Comparison of ENCODE assay signal across 11 cellular contexts in genomic region chr6:53524455-53524815, GRCh38. TPM values are rescaled to one million over a fixed set of nuclear protein-coding genes. Genes with fewer than 3 reads are reported as not detected.
DNase-seq lines count a peak whose midpoint lies in the region; ATAC-seq and TF ChIP-seq lines count a peak whose summit lies in the region.
"Had no signal": no experiment of that assay in that cellular context is flagged by ENCODE, and none has a peak within 500 bp of the region (broad histone marks: within the 10 kb centered on the region; RNA-seq: fewer than 3 reads in every experiment).

No MANE protein-coding gene starts in this region.

- peak; percentile 86 for ATAC-seq in IMR-90 (ENCODE audit: low read depth)
- ATAC-seq in left lung = peak; percentile 47
- ATAC-seq: activated CD8-positive, alpha-beta memory T cell treated with anti-CD3 and anti-CD28 coated beads, Interleukin-2, amount 10 ng/mL, durations not matched to agents 7 days and 5 days had no signal

- H4K8ac ChIP-seq in IMR-90 (ENCODE audit: low read depth in 2 of 2, low read length in 2 of 2) = peak overlapping the region; percentile 22 to 73; a peak in 1 of 4 replicates

- H3K4ac ChIP-seq in IMR-90 (ENCODE audit: low read depth, low read length) = peak overlapping the region; percentile 86; the same call in 1 of the 2 replicates

- H3K4me2 ChIP-seq in IMR-90 (ENCODE audit: low read depth, low read length) = peak overlapping the region; percentile 64

- H3K27ac ChIP-seq in IMR-90 (ENCODE audit: insufficient read depth, low read length) (peak overlapping the region; percentile 83), left lung (no peak overlapping the region), ascending aorta (no peak overlapping the region), caudate nucleus (ENCODE audit: low read depth, low read length) (no peak overlapping the region)
- H3K27ac ChIP-seq: upper lobe of left lung had no signal

- H2BK120ac ChIP-seq in IMR-90 (ENCODE audit: low read depth, low read length) = 0 out of 2 replicates have a peak overlapping the region, but pooled peaks have one; percentile 83

- in situ Hi-C loops in IMR-90 (cut with MboI; ENCODE audit: low sequenced_read_pairs) = no loop called here

- peaks cover 15% of the 10 kb centered on the region for H3K4me1 ChIP-seq in IMR-90 (ENCODE audit: control insufficient read depth, insufficient read depth, low read length)
- H3K4me1 ChIP-seq in left lung = peaks cover 0 to 8% of the 10 kb centered on the region in 2 donors
- no peaks in the 10 kb centered on the region for H3K4me1 ChIP-seq in ascending aorta
- H3K4me1 ChIP-seq: BE2C, upper lobe of left lung had no signal

- no peak overlapping the region for H3K56ac ChIP-seq in IMR-90 (ENCODE audit: extremely low read depth, insufficient read depth, low read length)

- H3K36me3 ChIP-seq in IMR-90 (ENCODE audit: control insufficient read depth, insufficient read depth, low read length) = peaks cover 7% of the 10 kb centered on the region
- peaks cover 0 to 3% of the 10 kb centered on the region in 2 donors for H3K36me3 ChIP-seq in left lung
- peaks cover 5 to 7% of the 10 kb centered on the region in 2 donors for H3K36me3 ChIP-seq in ascending aorta

- no peak for TF ChIP-seq POLR2A in IMR-90 (IDR thresholded peaks at IDR 0.05; ENCODE audit: low read depth, low read length)

- intact Hi-C loops in IMR-90 (cut with micrococcal nuclease) (no loop called here), left lung (cut with DNase I) (no loop called here), ascending aorta (cut with DNase I) (no loop called here)

- dilution Hi-C loops in IMR-90 (cut with HindIII; ENCODE audit: low sequenced_read_pairs, unreplicated experiment) = no loop called here

- no peak overlapping the region for H4K5ac ChIP-seq in IMR-90 (ENCODE audit: low read depth, low read length)

- no peaks in the 10 kb centered on the region for H3K9me3 ChIP-seq in IMR-90 (ENCODE audit: control insufficient read depth, insufficient read depth, low read length)
- H3K9me3 ChIP-seq in left lung = no peaks in the 10 kb centered on the region
- H3K9me3 ChIP-seq in ascending aorta = no peaks in the 10 kb centered on the region
- H3K9me3 ChIP-seq: BE2C, upper lobe of left lung had no signal

- no peak overlapping the region for H2BK15ac ChIP-seq in IMR-90 (ENCODE audit: low read depth, low read length)

- H3K18ac ChIP-seq in IMR-90 (ENCODE audit: low read depth, low read length) = 0 out of 2 replicates have a peak overlapping the region, but pooled peaks have one; percentile 69

- TF ChIP-seq CTCF in IMR-90 (conservative IDR thresholded peaks at IDR 0.05; ENCODE audit: low read depth, low read length) (no peak), choroid plexus epithelial cell (conservative IDR thresholded peaks at IDR 0.05; ENCODE audit: low read depth, low read length) (no peak), left lung (IDR thresholded peaks at IDR 0.05) (no peak), ascending aorta (IDR thresholded peaks at IDR 0.05) (no peak)

- DNase-seq in A172 (ENCODE audit: low spot score) (peak; percentile 17), IMR-90 (peak; percentile 72), choroid plexus epithelial cell (ENCODE audit: low read depth) (peak; percentile 64), left lung (no peak), ascending aorta (ENCODE audit: low spot score in 2 of 2) (no peak), caudate nucleus (lab: John Stamatoyannopoulos, UW) (no peak), COR-L47 (lab: John Stamatoyannopoulos, UW) (no peak)
- no peak for DNase-seq in effector CD8-positive, alpha-beta T cell (lab: John Stamatoyannopoulos, UW)
- DNase-seq: activated CD8-positive, alpha-beta memory T cell treated with anti-CD3 and anti-CD28 coated beads, Interleukin-2, amount 10 ng/mL, durations not matched to agents 7 days and 5 days; BE2C; upper lobe of left lung had no signal

- no peak overlapping the region for H3K4me3 ChIP-seq in IMR-90 (ENCODE audit: insufficient read depth, low read depth, low read length)
- no peak overlapping the region for H3K4me3 ChIP-seq in choroid plexus epithelial cell (ENCODE audit: low read depth, low read length)
- H3K4me3 ChIP-seq in left lung = no peak overlapping the region
- no peak overlapping the region for H3K4me3 ChIP-seq in ascending aorta
- H3K4me3 ChIP-seq: upper lobe of left lung had no signal

- TF ChIP-seq RAD21 in IMR-90 (IDR thresholded peaks at IDR 0.05; ENCODE audit: low read length) = no peak

- no peak overlapping the region for H4K91ac ChIP-seq in IMR-90 (ENCODE audit: insufficient read depth, low read depth, low read length)

- BruUV-seq in IMR-90 (replicated peaks; lab: Mats Ljungman, UMichigan) = no TSS peak

- POLR2A ChIA-PET in IMR-90 (lab: Charles Lee; ENCODE audit: unreplicated experiment) = no interaction called here

- peaks cover 9% of the 10 kb centered on the region for H3K9me1 ChIP-seq in IMR-90 (ENCODE audit: insufficient read depth, low read length)

- H2AK5ac ChIP-seq in IMR-90 (ENCODE audit: low read depth, low read length) = no peak overlapping the region

- H3K14ac ChIP-seq in IMR-90 (replicated peaks; ENCODE audit: low read depth, low read length) = 0 out of 2 replicates have a peak overlapping the region, but pooled peaks have one; percentile 80

- H3K27me3 ChIP-seq in IMR-90 (ENCODE audit: control insufficient read depth, insufficient read depth, low read length) = no peaks in the 10 kb centered on the region
- no peaks in the 10 kb centered on the region for H3K27me3 ChIP-seq in left lung
- no peaks in the 10 kb centered on the region for H3K27me3 ChIP-seq in ascending aorta
- H3K27me3 ChIP-seq: BE2C, upper lobe of left lung had no signal

- no peak overlapping the region for H2BK20ac ChIP-seq in IMR-90 (ENCODE audit: low read depth, low read length)

- no CpG with 5 or more reads among the region's 1 CpG for WGBS in IMR-90 (ENCODE audit: extremely low coverage in 2 of 2, insufficient read length in 1 of 2), 2 experiments

- no peak overlapping the region for H2AK9ac ChIP-seq in IMR-90 (replicated peaks; ENCODE audit: low read depth, low read length, poor library complexity)

- no peaks in the 10 kb centered on the region for H4K20me1 ChIP-seq in IMR-90 (ENCODE audit: insufficient read depth, low read length)

- H2AFZ ChIP-seq in IMR-90 (replicated peaks; ENCODE audit: low read length, poor library complexity) = no peak overlapping the region

- H3K9ac ChIP-seq in IMR-90 (ENCODE audit: low read depth, low read length) = no peak overlapping the region

- peak overlapping the region; percentile 91 for H2BK5ac ChIP-seq in IMR-90 (ENCODE audit: low read depth, low read length, poor library complexity, severe bottlenecking)

- peaks cover 14 to 44% of the 10 kb centered on the region in 2 experiments for H3K79me1 ChIP-seq in IMR-90 (ENCODE audit: low read depth in 1 of 2, low read length in 2 of 2)

- no peak overlapping the region for H3K23ac ChIP-seq in IMR-90 (ENCODE audit: low read depth, low read length)

- CTCF ChIA-PET in IMR-90 (lab: Yijun Ruan, JAX) = interaction anchor here (1.1 to 2.0 kb wide), 2 partner anchors 11 to 127 kb away, joined by 3 to 9 read pairs; no protein-coding TSS in a partner anchor

TF ChIP-seq in IMR-90, 13 proteins besides CTCF, POLR2A, EP300 and RAD21:
- TF ChIP-seq USF2 (IDR thresholded peaks at IDR 0.05; ENCODE audit: low read depth, low read length) (no peak), CEBPB (IDR thresholded peaks at IDR 0.05; ENCODE audit: low read depth, low read length) (no peak), CHD1 (IDR thresholded peaks at IDR 0.05; ENCODE audit: low read depth, low read length) (no peak), MXI1 (IDR thresholded peaks at IDR 0.05; ENCODE audit: borderline replicate concordance, low read depth, low read length) (no peak), MAFK (IDR thresholded peaks at IDR 0.05; ENCODE audit: low read depth, low read length) (no peak), BHLHE40 (IDR thresholded peaks at IDR 0.05; ENCODE audit: low read depth, low read length) (no peak), FOS (IDR thresholded peaks at IDR 0.05; ENCODE audit: low read depth, low read length) (no peak), RCOR1 (IDR thresholded peaks at IDR 0.05; ENCODE audit: insufficient replicate concordance, low read length) (no peak), RFX5 (IDR thresholded peaks at IDR 0.05; ENCODE audit: low read depth, low read length) (no peak), NFE2L2 (IDR thresholded peaks at IDR 0.05; ENCODE audit: low read depth, low read length) (no peak)

RNA-seq across cellular contexts. Expression of gene GCLC, which starts 20.5 kb away (rescaled TPM):
- 13.1 and 14.7 TPM in 2 replicates for total RNA-seq in A172 (2014; rRNA removed; shearing (Covaris generic))
- total RNA-seq in IMR-90 (2012; rRNA removed) = 20.8 and 24.2 TPM in 2 replicates
- polyA plus RNA-seq in IMR-90 (2012; rRNA removed) = 10.0 and 14.2 TPM in 2 replicates
- 2.5 and 2.8 TPM in 2 replicates for polyA plus RNA-seq in IMR-90 (2012; cell fraction: cytosol; rRNA removed)
- 4.8 and 35.5 TPM in 2 replicates for polyA plus RNA-seq in IMR-90 (2012; cell fraction: nucleus; rRNA removed; ENCODE audit: low replicate concordance)
- 10 to 100 TPM; 20.8 to 23.2 TPM for total RNA-seq in left lung
- 54.9 TPM for total RNA-seq in ascending aorta

Comparison
In these comparisons a context has a peak if more than half of its experiments do, and no peak if none do; other contexts are left out.
1. DNase-seq: peak in A172 (single experiment), IMR-90 (single experiment) and choroid plexus epithelial cell (single experiment); none in left lung (0 of 2), ascending aorta (0 of 2), caudate nucleus (0 of 61), effector CD8-positive, alpha-beta T cell (single experiment) and COR-L47 (single experiment).